In genomic region chr5:135026645-135027317, GRCh38 we compare ENCODE assay signal across 22 cellular contexts. TPM values are rescaled to one million over a fixed set of nuclear protein-coding genes. Genes with fewer than 3 reads are reported as not detected.
DNase-seq lines count a peak whose midpoint lies in the region; ATAC-seq and TF ChIP-seq lines count a peak whose summit lies in the region.
"Had no signal": no experiment of that assay in that cellular context is flagged by ENCODE, and none has a peak within 500 bp of the region (broad histone marks: within the 10 kb centered on the region; RNA-seq: fewer than 3 reads in every experiment).

No MANE protein-coding gene starts in this region.

- H3K4me1 ChIP-seq in esophagus squamous epithelium, result peaks cover 21 to 71% (median 26%) of the 10 kb centered on the region in 3 donors
- peaks cover 10% of the 10 kb centered on the region for H3K4me1 ChIP-seq in psoas muscle

- no peak for TF ChIP-seq CTCF in esophagus squamous epithelium (IDR thresholded peaks at IDR 0.05)
- no peak for TF ChIP-seq CTCF in psoas muscle (IDR thresholded peaks at IDR 0.05)

- DNase-seq in HCEC 1CT (peak; percentile 40), RPMI8226 (peak; percentile 33), esophagus squamous epithelium (lab: John Stamatoyannopoulos, UW) (no peak), psoas muscle (peak in 1 of 2 donors; percentile 51), OCI-M2 (lab: John Stamatoyannopoulos, UW; ENCODE audit: unreplicated experiment) (no peak)
- no peak for DNase-seq in stimulated activated effector memory CD8-positive, alpha-beta T cell treated with anti-CD3 and anti-CD28 coated beads, Interleukin-12 subunit alpha, Interleukin-12 subunit beta, amount 100 ng/mL, for 72 hours (ENCODE audit: low spot score in 2 of 2)
- DNase-seq in activated T-cell treated with anti-CD3 and anti-CD28 coated beads, Interleukin-2, amount 50 U/mL, for 24 hours, result no peak
- DNase-seq: activated B cell treated with CpG ODN at 0.5 μM for 24 hours, AML-193, COR-L47, dorsolateral prefrontal cortex, erythroblast, NCI-H2107, NCI-H510A treated with DMSO at 0.1 percent for 48 hours, nucleus accumbens, SHP77 treated with DMSO at 0.1 percent for 48 hours, T-helper 17 cell had no signal

- ATAC-seq in psoas muscle (peak in 3 of 4 donors; percentile 26 to 37 (median 37)), esophagus mucosa (no peak)
- no peak for ATAC-seq in stimulated activated effector memory CD8-positive, alpha-beta T cell treated with anti-CD3 and anti-CD28 coated beads, Interleukin-12 subunit alpha, Interleukin-12 subunit beta, amount 100 ng/mL, for 72 hours
- ATAC-seq: stimulated activated memory B cell treated with anti-CD40 and anti-IgM and Interleukin-4, amounts not matched to agents 10 μg/mL and 1 μg/mL and 100 μg/mL, for 72 hours; T-helper 17 cell had no signal

- peak in 1 of 4 donors; percentile 24 for TF ChIP-seq POLR2A in esophagus squamous epithelium (IDR thresholded peaks at IDR 0.05)

- peaks cover 18% of the 10 kb centered on the region for H3K4me1 Mint-ChIP-seq in stimulated activated effector memory CD8-positive, alpha-beta T cell treated with anti-CD3 and anti-CD28 coated beads, Interleukin-12 subunit alpha, Interleukin-12 subunit beta, amount 100 ng/mL, for 72 hours
- H3K4me1 Mint-ChIP-seq in activated T-cell treated with anti-CD3 and anti-CD28 coated beads, Interleukin-2, amount 50 U/mL, for 24 hours (ENCODE audit: low read depth), result peaks cover 20% of the 10 kb centered on the region

- H3K4me3 Mint-ChIP-seq in stimulated activated effector memory CD8-positive, alpha-beta T cell treated with anti-CD3 and anti-CD28 coated beads, Interleukin-12 subunit alpha, Interleukin-12 subunit beta, amount 100 ng/mL, for 72 hours, result no peak overlapping the region
- no peak overlapping the region for H3K4me3 Mint-ChIP-seq in activated T-cell treated with anti-CD3 and anti-CD28 coated beads, Interleukin-2, amount 50 U/mL, for 24 hours

- 23 to 50% methylated on average over 5 to 12 of the region's 13 CpGs for WGBS in esophagus squamous epithelium, 2 donors
- WGBS in psoas muscle, 3 donors, result 75 to 76% (median 75%) methylated on average over 13 of the region's 13 CpGs

- H3K27me3 Mint-ChIP-seq in activated T-cell treated with anti-CD3 and anti-CD28 coated beads, Interleukin-2, amount 50 U/mL, for 24 hours, result peaks cover 64% of the 10 kb centered on the region

- intact Hi-C loops in esophagus squamous epithelium (cut with DNase I) (no loop called here), psoas muscle (cut with DNase I) (no loop called here)

- H3K36me3 ChIP-seq in esophagus squamous epithelium (peaks cover 0 to 45% (median 29%) of the 10 kb centered on the region in 3 donors), psoas muscle (ENCODE audit: insufficient read depth in 1 of 2, low read depth in 1 of 2) (peaks cover 0 to 23% of the 10 kb centered on the region in 2 donors)
- H3K36me3 ChIP-seq: right atrium auricular region, thoracic aorta had no signal

- H3K27ac Mint-ChIP-seq in stimulated activated effector memory CD8-positive, alpha-beta T cell treated with anti-CD3 and anti-CD28 coated beads, Interleukin-12 subunit alpha, Interleukin-12 subunit beta, amount 100 ng/mL, for 72 hours, result no peak overlapping the region
- H3K27ac Mint-ChIP-seq in activated T-cell treated with anti-CD3 and anti-CD28 coated beads, Interleukin-2, amount 50 U/mL, for 24 hours, result no peak overlapping the region
- H3K27ac Mint-ChIP-seq: activated B cell treated with CpG ODN at 0.5 μM for 24 hours; stimulated activated memory B cell treated with anti-CD40 and anti-IgM and Interleukin-4, amounts not matched to agents 10 μg/mL and 1 μg/mL and 100 μg/mL, for 72 hours; T-helper 17 cell had no signal

- H3K27me3 ChIP-seq in esophagus squamous epithelium, result peaks cover 0 to 56% (median 2%) of the 10 kb centered on the region in 4 donors
- H3K27me3 ChIP-seq in psoas muscle (ENCODE audit: insufficient read depth in 3 of 3, low read length in 2 of 3), result peaks cover 0 to 35% (median 0%) of the 10 kb centered on the region in 3 donors

- H3K4me3 ChIP-seq in esophagus squamous epithelium (peak overlapping the region; percentile 79 to 92 (median 88)), psoas muscle (no peak overlapping the region)
- H3K4me3 ChIP-seq: dorsolateral prefrontal cortex, right atrium auricular region, thoracic aorta had no signal

- H3K36me3 Mint-ChIP-seq in stimulated activated effector memory CD8-positive, alpha-beta T cell treated with anti-CD3 and anti-CD28 coated beads, Interleukin-12 subunit alpha, Interleukin-12 subunit beta, amount 100 ng/mL, for 72 hours, result peaks cover 6% of the 10 kb centered on the region
- H3K36me3 Mint-ChIP-seq in activated T-cell treated with anti-CD3 and anti-CD28 coated beads, Interleukin-2, amount 50 U/mL, for 24 hours (ENCODE audit: low read depth), result no peaks in the 10 kb centered on the region

- H3K9me3 ChIP-seq in esophagus squamous epithelium, result no peaks in the 10 kb centered on the region
- H3K9me3 ChIP-seq in psoas muscle, result no peaks in the 10 kb centered on the region
- H3K9me3 ChIP-seq: right atrium auricular region, thoracic aorta had no signal

- peaks cover 4% of the 10 kb centered on the region for H3K9me3 Mint-ChIP-seq in stimulated activated effector memory CD8-positive, alpha-beta T cell treated with anti-CD3 and anti-CD28 coated beads, Interleukin-12 subunit alpha, Interleukin-12 subunit beta, amount 100 ng/mL, for 72 hours
- no peaks in the 10 kb centered on the region for H3K9me3 Mint-ChIP-seq in activated T-cell treated with anti-CD3 and anti-CD28 coated beads, Interleukin-2, amount 50 U/mL, for 24 hours

- H3K27ac ChIP-seq in esophagus squamous epithelium, result peak overlapping the region; percentile 96 to 99 (median 98)
- H3K27ac ChIP-seq in psoas muscle, result peak overlapping the region; percentile 9
- H3K27ac ChIP-seq: dorsolateral prefrontal cortex, right atrium auricular region, thoracic aorta had no signal

RNA-seq across cellular contexts. Expression of gene PITX1, which starts 7.2 kb away (rescaled TPM):
- 1,000 to 10,000 TPM in 1 of 4 donors, 100 to 1,000 TPM in 3; 571 to 1,232 (median 680) TPM for total RNA-seq in esophagus squamous epithelium
- 10 to 100 TPM; 35.8 to 84.0 (median 58.9) TPM for total RNA-seq in psoas muscle
- polyA plus RNA-seq in psoas muscle, result 100 to 1,000 TPM in 1 of 3 donors, 10 to 100 TPM in 2; 13.6 to 103 (median 38.7) TPM
- 689 TPM for total RNA-seq in esophagus mucosa
- total RNA-seq: activated B cell treated with CpG ODN at 0.5 μM for 24 hours, liver, right atrium auricular region, T-helper 17 cell, thoracic aorta had no signal

RNA-seq across cellular contexts. Expression of gene CATSPER3, which starts 59.1 kb away (rescaled TPM):
- total RNA-seq in esophagus squamous epithelium (under 1 TPM in 2 of 4 donors, not detected in 2; 0.23 to 0.76 TPM), psoas muscle (1 to 10 TPM in 3 of 4 donors, under 1 TPM in 1; 0.79 to 1.8 (median 1.2) TPM), esophagus mucosa (0.40 TPM)
- polyA plus RNA-seq in psoas muscle, result 1 to 10 TPM in 2 of 3 donors, under 1 TPM in 1; 0.73 to 1.8 (median 1.8) TPM
- total RNA-seq: thoracic aorta had no signal

Comparison
In these comparisons a context has a peak if more than half of its experiments do, and no peak if none do; other contexts are left out.
1. DNase-seq: peak in HCEC 1CT (single experiment) and RPMI8226 (single experiment); none in esophagus squamous epithelium (single experiment), OCI-M2 (single experiment), stimulated activated effector memory CD8-positive, alpha-beta T cell treated with anti-CD3 and anti-CD28 coated beads, Interleukin-12 subunit alpha, Interleukin-12 subunit beta, amount 100 ng/mL, for 72 hours (0 of 2) and activated T-cell treated with anti-CD3 and anti-CD28 coated beads, Interleukin-2, amount 50 U/mL, for 24 hours (single experiment).
2. ATAC-seq: peak in psoas muscle (3 of 4); none in esophagus mucosa (single experiment) and stimulated activated effector memory CD8-positive, alpha-beta T cell treated with anti-CD3 and anti-CD28 coated beads, Interleukin-12 subunit alpha, Interleukin-12 subunit beta, amount 100 ng/mL, for 72 hours (single experiment).